In genomic region chr15:94300612-94301011, GRCh38 we compare ENCODE assay signal across 13 cellular contexts.
"Had no signal": no experiment of that assay in that cellular context is flagged by ENCODE, and none has a peak within 500 bp of the region (broad histone marks: within the 10 kb centered on the region; RNA-seq: fewer than 3 reads in every experiment).

No MANE protein-coding gene starts in this region.

- FAIRE-seq: pancreas had no signal

- H3K9me3 ChIP-seq: pancreas, tibial artery, vagina had no signal

- H3K4me3 ChIP-seq: pancreas, tibial artery, vagina had no signal

- H3K27ac Mint-ChIP-seq: activated naive CD4-positive, alpha-beta T cell treated with anti-CD3 and anti-CD28 coated beads, Interleukin-2, amount 50 U/mL, for 72 hours; endodermal cell had no signal

- H3K27me3 ChIP-seq: pancreas, tibial artery, vagina had no signal

- ATAC-seq: activated naive CD4-positive, alpha-beta T cell treated with anti-CD3 and anti-CD28 coated beads, Interleukin-2, amount 50 U/mL, for 72 hours; left colon had no signal

- H3K27ac ChIP-seq: pancreas, tibial artery, vagina had no signal

- H3K4me1 ChIP-seq: tibial artery, vagina had no signal

- DNase-seq: activated T-cell treated with anti-CD3 and anti-CD28 coated beads for 4 hours; anterior cingulate cortex; endodermal cell; erythroblast; hypothalamus; left colon; pancreas; stimulated activated CD4-positive, alpha-beta T cell treated with anti-CD3 and anti-CD28 coated beads, Interleukin-15, amount 100 ng/mL, for 24 hours; stimulated activated CD4-positive, alpha-beta T cell treated with anti-CD3 and anti-CD28 coated beads, Interleukin-4, amount 100 ng/mL, for 24 hours; T-helper 9 cell; tibial artery had no signal

- H3K36me3 ChIP-seq: pancreas, tibial artery had no signal

- H3K4me3 Mint-ChIP-seq: endodermal cell had no signal

- H3K4me1 Mint-ChIP-seq: endodermal cell had no signal
